In the genomic region with DNA sequence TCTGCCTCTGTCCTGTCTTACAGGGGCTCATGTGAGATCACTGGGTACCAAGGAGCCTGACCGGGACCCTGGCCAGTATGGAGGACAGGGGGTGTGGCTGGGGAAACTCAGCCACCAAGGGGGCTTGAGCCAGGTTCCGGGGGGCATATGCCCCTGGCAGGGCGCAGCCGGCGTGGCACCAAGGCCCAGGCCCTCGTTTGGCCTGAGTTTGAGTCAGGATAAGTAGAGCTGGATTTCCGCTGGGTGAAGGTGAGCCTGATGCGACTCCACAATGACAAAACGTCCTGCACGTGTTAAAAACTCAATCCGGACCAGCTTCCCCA, we compare ENCODE assay signal across 8 cellular contexts. TPM values are rescaled to one million over a fixed set of nuclear protein-coding genes. Genes with fewer than 3 reads are reported as not detected.
A peak's percentile ranks its signal among the peaks of the same experiment; 100 is the strongest.
DNase-seq lines count a peak whose midpoint lies in the region; ATAC-seq, FAIRE-seq and TF ChIP-seq lines count a peak whose summit lies in the region.

No MANE protein-coding gene starts in this region.

- TF ChIP-seq CTCF in K562 (IDR thresholded peaks at IDR 0.05 in 2 of 3, conservative IDR thresholded peaks at IDR 0.05 in 1 of 3; ENCODE audit: insufficient read depth in 2 of 3, low read depth in 1 of 3, low read length in 3 of 3): no peak

- CTCF ChIA-PET in K562 (lab: Yijun Ruan, JAX; ENCODE audit: low intra/inter-chr PET ratio): no interaction called here

- no peak for TF ChIP-seq RAD21 in K562 (CRISPR knock-in tag; conservative IDR thresholded peaks at IDR 0.05 in 1 of 2, IDR thresholded peaks at IDR 0.05 in 1 of 2)

- H3K9ac ChIP-seq in K562 (ENCODE audit: insufficient read depth in 1 of 2, low read depth in 2 of 2, low read length in 2 of 2): peak overlapping the region; percentile 51 to 88

- peaks cover 19% of the 10 kb centered on the region for H4K20me1 ChIP-seq in K562 (replicated peaks; ENCODE audit: control insufficient read depth, insufficient read depth, low read length)

- DNase-seq in K562 (ENCODE audit: extremely low read depth in 1 of 4, low spot score in 3 of 4): peak in 1 of 4 experiments; percentile 21
- DNase-seq in NCI-H1417 treated with DMSO at 0.1 percent for 48 hours (lab: John Stamatoyannopoulos, UW): no peak
- no peak for DNase-seq in inferior parietal cortex (ENCODE audit: extremely low spot score)
- DNase-seq in kidney tubule cell (ENCODE audit: low spot score): no peak
- no peak for DNase-seq in posterior cingulate gyrus

- 21% methylated on average over 11 of the region's 11 CpGs for WGBS in K562 (ENCODE audit: insufficient coverage, low coverage, missing lambda C conversion rate)

- peak; percentile 1 for ATAC-seq in GM18867 (IDR thresholded peaks at IDR 0.05; ENCODE audit: unreplicated experiment)
- ATAC-seq in HG03103 (IDR thresholded peaks at IDR 0.05; ENCODE audit: low read depth, unreplicated experiment): peak; percentile 7
- no peak; the same call in 2 of the 3 replicates for ATAC-seq in K562

- H3K27me3 ChIP-seq in K562 (ENCODE audit: control insufficient read depth in 2 of 2, insufficient read depth in 2 of 2, low read length in 2 of 2): no peaks in the 10 kb centered on the region
- no peaks in the 10 kb centered on the region for H3K27me3 ChIP-seq in muscle layer of duodenum (ENCODE audit: low read depth, low read length)

- TSS peak; percentile 81 for BruUV-seq in K562 (replicated peaks; lab: Mats Ljungman, UMichigan)

- peaks cover 10% of the 10 kb centered on the region for H3K9me1 ChIP-seq in K562 (ENCODE audit: control insufficient read depth, insufficient read depth, low read length)

- intact Hi-C loops in K562 (cut with micrococcal nuclease): loop anchor here (10.0 kb wide), 1 partner anchor 72 kb away; no protein-coding TSS in a partner anchor
- intact Hi-C loops in posterior cingulate gyrus (cut with DNase I): loop anchor here (1.0 kb wide), 1 partner anchor 230 kb away; the partner anchor contains the start of gene CLTB

- H3K36me3 ChIP-seq in K562 (ENCODE audit: control insufficient read depth, insufficient read depth, low read length): peaks cover 1% of the 10 kb centered on the region; the same call in 1 of the 3 replicates
- H3K36me3 ChIP-seq in muscle layer of duodenum (ENCODE audit: control insufficient read depth in 1 of 2, insufficient read depth in 2 of 2, low read length in 2 of 2): no peaks in the 10 kb centered on the region

- H3K4me1 ChIP-seq in K562 (replicated peaks in 1 of 2; ENCODE audit: control insufficient read depth in 2 of 2, insufficient read depth in 2 of 2, low read length in 2 of 2) (peaks cover 50 to 85% of the 10 kb centered on the region in 2 experiments), muscle layer of duodenum (ENCODE audit: control insufficient read depth in 1 of 2, insufficient read depth in 2 of 2, low read length in 2 of 2) (peaks cover 6 to 14% of the 10 kb centered on the region in 2 donors)

- FAIRE-seq in K562 (lab: Jason Lieb, UNC): no peak

- H3K4me2 ChIP-seq in K562 (ENCODE audit: insufficient read depth, low read length): peak overlapping the region; percentile 85

- POLR2A ChIA-PET in K562 (lab: Yijun Ruan, JAX): interaction anchor here (0.6 to 2.1 kb wide), 4 partner anchors 11 to 710 kb away, joined by 3 to 10 read pairs (median 5); no protein-coding TSS in a partner anchor

- H3K27ac ChIP-seq in K562 (ENCODE audit: extremely low read depth, low read depth, low read length) (peak overlapping the region; percentile 36; the same call in 2 of the 3 replicates), muscle layer of duodenum (ENCODE audit: low read length) (peak overlapping the region; percentile 23)

- in situ Hi-C loops in K562 (cut with MboI): no loop called here

- H3K9me3 ChIP-seq in K562 (replicated peaks; ENCODE audit: control insufficient read depth, insufficient read depth, low read depth, low read length): no peaks in the 10 kb centered on the region
- no peaks in the 10 kb centered on the region for H3K9me3 ChIP-seq in muscle layer of duodenum (ENCODE audit: control insufficient read depth in 1 of 2, low read length in 2 of 2)

- TF ChIP-seq EP300 in K562 (IDR thresholded peaks at IDR 0.05; ENCODE audit: low read length): no peak

- peaks cover 41% of the 10 kb centered on the region for H3K79me2 ChIP-seq in K562 (ENCODE audit: control insufficient read depth, insufficient read depth, low read length)

- H3K4me3 ChIP-seq in K562 (peak overlapping the region; percentile 31), muscle layer of duodenum (ENCODE audit: low read depth in 1 of 2, low read length in 2 of 2) (peak overlapping the region; percentile 64 to 80)

- TF ChIP-seq POLR2A in K562 (conservative IDR thresholded peaks at IDR 0.05): no peak

- peak overlapping the region; percentile 97 for H2AFZ ChIP-seq in K562 (ENCODE audit: low read depth, low read length)

RNA-seq across cellular contexts. Expression of gene TSPAN17, which starts 0.6 kb away (rescaled TPM):
- total RNA-seq in K562 (2011; cell fraction: chromatin; rRNA removed; ENCODE audit: low replicate concordance): 52.6 and 123 TPM in 2 replicates
- total RNA-seq in K562 (2011; cell fraction: nucleolus; rRNA removed): 102 and 110 TPM in 2 replicates
- 84.3 and 103 TPM in 2 replicates for total RNA-seq in K562 (2011; cell fraction: nucleoplasm; rRNA removed)
- total RNA-seq in K562 (2014; rRNA removed) (31.6 and 43.8 TPM in 2 replicates), K562 (2014; rRNA removed; fragmentation: Illumina TruSeq; extraction: Trizol) (28.2 and 30.4 TPM in 2 replicates), K562 (2015; rRNA removed; fragmentation: Illumina TruSeq; extraction: Trizol) (33.5 and 34.5 TPM in 2 replicates), K562 (2021) (53.3 and 58.3 TPM in 2 replicates)
- polyA plus RNA-seq in K562 (2011; rRNA removed) (38.7 and 44.3 TPM in 2 replicates), K562 (2014; fragmentation: Illumina TruSeq; extraction: Trizol) (49.9 and 51.9 TPM in 2 replicates), K562 (2014; fragmentation: Nextera tagmentation; extraction: Ambion mirVana) (1 to 10 TPM in 1 of 2 experiments, under 1 TPM in 1; 0.73 to 2.9 TPM), K562 (2014; rRNA removed) (43.3 and 58.6 TPM in 2 replicates)
- polyA plus RNA-seq in K562 (2011; cell fraction: cytosol; rRNA removed): 43.2 and 65.5 TPM in 2 replicates
- 114 and 153 TPM in 2 replicates for polyA plus RNA-seq in K562 (2011; cell fraction: nucleus; rRNA removed)
- 36.7 and 36.8 TPM in 2 replicates for polyA plus RNA-seq in K562 (2012)
- polyA minus RNA-seq in K562 (2011; rRNA and poly(A)+ RNA removed): 24.3 and 45.7 TPM in 2 replicates
- polyA minus RNA-seq in K562 (2011; cell fraction: cytosol; rRNA and poly(A)+ RNA removed): 30.5 and 31.3 TPM in 2 replicates
- 18.9 and 21.5 TPM in 2 replicates for polyA minus RNA-seq in K562 (2011; cell fraction: nucleus; rRNA and poly(A)+ RNA removed)

RNA-seq across cellular contexts. Expression of gene EIF4E1B, which starts 16.2 kb away (rescaled TPM):
- total RNA-seq in K562 (2011; cell fraction: chromatin; rRNA removed; ENCODE audit: low replicate concordance): not detected in 2 replicates
- not detected in 2 replicates for total RNA-seq in K562 (2011; cell fraction: nucleolus; rRNA removed)
- total RNA-seq in K562 (2011; cell fraction: nucleoplasm; rRNA removed): not detected in 2 replicates
- total RNA-seq in K562 (2014; rRNA removed): not detected in 2 replicates
- total RNA-seq in K562 (2014; rRNA removed; fragmentation: Illumina TruSeq; extraction: Trizol): not detected in 2 replicates
- not detected in 2 replicates for total RNA-seq in K562 (2015; rRNA removed; fragmentation: Illumina TruSeq; extraction: Trizol)
- total RNA-seq in K562 (2021): not detected in 2 replicates
- 0.04 TPM in 1 of 2 replicates, not detected in the other for polyA plus RNA-seq in K562 (2011; rRNA removed)
- polyA plus RNA-seq in K562 (2011; cell fraction: cytosol; rRNA removed): not detected in 2 replicates
- polyA plus RNA-seq in K562 (2011; cell fraction: nucleus; rRNA removed): 0.20 TPM in 1 of 2 replicates, not detected in the other
- not detected in 2 replicates for polyA plus RNA-seq in K562 (2012)
- not detected in 2 replicates for polyA plus RNA-seq in K562 (2014; fragmentation: Illumina TruSeq; extraction: Trizol)
- polyA plus RNA-seq in K562 (2014; fragmentation: Nextera tagmentation; extraction: Ambion mirVana): not detected
- polyA plus RNA-seq in K562 (2014; rRNA removed): not detected in 2 replicates
- polyA minus RNA-seq in K562 (2011; rRNA and poly(A)+ RNA removed): not detected in 2 replicates
- polyA minus RNA-seq in K562 (2011; cell fraction: cytosol; rRNA and poly(A)+ RNA removed): not detected in 2 replicates
- polyA minus RNA-seq in K562 (2011; cell fraction: nucleus; rRNA and poly(A)+ RNA removed): not detected in 2 replicates

RNA-seq across cellular contexts. Expression of gene SNCB, which starts 16.3 kb away (rescaled TPM):
- total RNA-seq in K562 (2011; cell fraction: chromatin; rRNA removed; ENCODE audit: low replicate concordance): not detected in 2 replicates
- not detected in 2 replicates for total RNA-seq in K562 (2011; cell fraction: nucleolus; rRNA removed)
- not detected in 2 replicates for total RNA-seq in K562 (2011; cell fraction: nucleoplasm; rRNA removed)
- total RNA-seq in K562 (2014; rRNA removed) (0.29 TPM in 1 of 2 replicates, not detected in the other), K562 (2014; rRNA removed; fragmentation: Illumina TruSeq; extraction: Trizol) (not detected in 2 replicates), K562 (2015; rRNA removed; fragmentation: Illumina TruSeq; extraction: Trizol) (not detected in 2 replicates), K562 (2021) (not detected in 2 replicates)
- polyA plus RNA-seq in K562 (2011; rRNA removed) (0.11 TPM in 1 of 2 replicates, not detected in the other), K562 (2014; fragmentation: Illumina TruSeq; extraction: Trizol) (not detected in 2 replicates), K562 (2014; fragmentation: Nextera tagmentation; extraction: Ambion mirVana) (not detected), K562 (2014; rRNA removed) (not detected in 2 replicates)
- 0.13 TPM in 1 of 2 replicates, not detected in the other for polyA plus RNA-seq in K562 (2011; cell fraction: cytosol; rRNA removed)
- polyA plus RNA-seq in K562 (2011; cell fraction: nucleus; rRNA removed): 0.11 TPM in 2 replicates
- polyA plus RNA-seq in K562 (2012): not detected in 2 replicates
- polyA minus RNA-seq in K562 (2011; rRNA and poly(A)+ RNA removed): not detected in 2 replicates
- polyA minus RNA-seq in K562 (2011; cell fraction: cytosol; rRNA and poly(A)+ RNA removed): not detected in 2 replicates
- polyA minus RNA-seq in K562 (2011; cell fraction: nucleus; rRNA and poly(A)+ RNA removed): not detected in 2 replicates

RNA-seq across cellular contexts. Expression of gene GPRIN1, which starts 36.7 kb away (rescaled TPM):
- total RNA-seq in K562 (2011; cell fraction: chromatin; rRNA removed; ENCODE audit: low replicate concordance): 4.6 and 13.9 TPM in 2 replicates
- total RNA-seq in K562 (2011; cell fraction: nucleolus; rRNA removed): 5.5 and 8.2 TPM in 2 replicates
- 3.7 and 4.8 TPM in 2 replicates for total RNA-seq in K562 (2011; cell fraction: nucleoplasm; rRNA removed)
- total RNA-seq in K562 (2014; rRNA removed) (8.8 and 10.4 TPM in 2 replicates), K562 (2014; rRNA removed; fragmentation: Illumina TruSeq; extraction: Trizol) (3.9 and 4.6 TPM in 2 replicates), K562 (2015; rRNA removed; fragmentation: Illumina TruSeq; extraction: Trizol) (4.4 and 4.7 TPM in 2 replicates), K562 (2021) (10.7 and 11.6 TPM in 2 replicates)
- polyA plus RNA-seq in K562 (2011; rRNA removed) (3.3 and 4.0 TPM in 2 replicates), K562 (2014; fragmentation: Illumina TruSeq; extraction: Trizol) (4.8 and 6.3 TPM in 2 replicates), K562 (2014; fragmentation: Nextera tagmentation; extraction: Ambion mirVana) (under 1 TPM; 0.15 to 0.22 TPM), K562 (2014; rRNA removed) (5.1 and 5.8 TPM in 2 replicates)
- 1.5 and 6.8 TPM in 2 replicates for polyA plus RNA-seq in K562 (2011; cell fraction: cytosol; rRNA removed)
- 1.5 and 3.7 TPM in 2 replicates for polyA plus RNA-seq in K562 (2011; cell fraction: nucleus; rRNA removed)
- polyA plus RNA-seq in K562 (2012): 3.5 and 4.6 TPM in 2 replicates
- 3.8 and 5.3 TPM in 2 replicates for polyA minus RNA-seq in K562 (2011; rRNA and poly(A)+ RNA removed)
- polyA minus RNA-seq in K562 (2011; cell fraction: cytosol; rRNA and poly(A)+ RNA removed): 6.5 and 7.2 TPM in 2 replicates
- polyA minus RNA-seq in K562 (2011; cell fraction: nucleus; rRNA and poly(A)+ RNA removed): 2.0 and 2.7 TPM in 2 replicates
